1 cellular context compared by ENCODE assay signal in the genomic region with DNA sequence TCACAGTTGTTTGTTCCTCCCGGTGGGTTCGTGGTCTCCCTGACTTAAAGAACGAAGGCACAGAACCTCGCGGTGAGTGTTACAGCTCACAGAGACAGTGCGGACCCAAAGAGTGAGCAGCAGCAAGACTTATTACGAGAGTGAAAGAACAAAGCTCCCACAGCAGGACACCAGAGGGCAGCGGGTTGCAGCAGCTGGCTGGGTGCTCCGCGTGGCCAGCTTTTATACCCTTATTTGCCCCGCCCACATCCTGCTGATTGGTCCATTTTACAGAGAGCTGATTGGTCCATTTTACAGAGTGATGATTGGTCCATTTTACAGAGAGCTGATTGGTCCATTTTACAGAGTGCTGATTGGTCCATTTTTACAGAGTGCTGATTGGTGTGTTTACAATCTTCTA.
TF ChIP-seq lines count a peak whose summit lies in the region.

No MANE protein-coding gene starts in this region.

TF ChIP-seq in H1, 55 proteins besides CTCF, POLR2A, EP300 and RAD21:
- TF ChIP-seq TBP (IDR thresholded peaks at IDR 0.05; ENCODE audit: low read depth, low read length): peak; percentile 50; the same call in 1 of the 2 replicates
